ENCODE assay signal across 10 cellular contexts in genomic region chr2:118371500-118371899, GRCh38.
A peak's percentile ranks its signal among the peaks of the same experiment; 100 is the strongest.
DNase-seq lines count a peak whose midpoint lies in the region; ATAC-seq and TF ChIP-seq lines count a peak whose summit lies in the region.
"Had no signal": no experiment of that assay in that cellular context is flagged by ENCODE, and none has a peak within 500 bp of the region (broad histone marks: within the 10 kb centered on the region; RNA-seq: fewer than 3 reads in every experiment).

No MANE protein-coding gene starts in this region.

- no peaks in the 10 kb centered on the region for H3K9me3 ChIP-seq in DOHH2 (ENCODE audit: control insufficient read depth, insufficient read depth, low read length)
- H3K9me3 ChIP-seq in OCI-LY1 (ENCODE audit: low read length): no peaks in the 10 kb centered on the region
- no peaks in the 10 kb centered on the region for H3K9me3 ChIP-seq in transverse colon
- H3K9me3 ChIP-seq in gastroesophageal sphincter: no peaks in the 10 kb centered on the region

- no peaks in the 10 kb centered on the region for H3K4me1 Mint-ChIP-seq in activated CD8-positive, alpha-beta memory T cell treated with anti-CD3 and anti-CD28 coated beads, Interleukin-2, amount 10 ng/mL, durations not matched to agents 7 days and 5 days

- H3K27ac Mint-ChIP-seq in activated CD8-positive, alpha-beta memory T cell treated with anti-CD3 and anti-CD28 coated beads, Interleukin-2, amount 10 ng/mL, durations not matched to agents 7 days and 5 days: no peak overlapping the region

- no peak overlapping the region for H2AFZ ChIP-seq in OCI-LY1 (ENCODE audit: low read length)

- DNase-seq in fibroblast of villous mesenchyme (ENCODE audit: low read depth): peak; percentile 3
- DNase-seq in transverse colon: no peak
- DNase-seq in activated CD8-positive, alpha-beta memory T cell treated with anti-CD3 and anti-CD28 coated beads, Interleukin-2, amount 10 ng/mL, durations not matched to agents 7 days and 5 days: no peak

- peak; percentile 52 for TF ChIP-seq CTCF in DOHH2 (IDR thresholded peaks at IDR 0.05; ENCODE audit: low read depth, low read length, poor library complexity, severe bottlenecking)
- TF ChIP-seq CTCF in OCI-LY1 (IDR thresholded peaks at IDR 0.05; ENCODE audit: low read length): peak; percentile 60
- TF ChIP-seq CTCF in fibroblast of villous mesenchyme (IDR thresholded peaks at IDR 0.05; ENCODE audit: insufficient read depth, low read depth, low read length): peak; percentile 42
- peak in 4 of 5 experiments; percentile 23 to 42 (median 32) for TF ChIP-seq CTCF in transverse colon (IDR thresholded peaks at IDR 0.05)
- peak in 1 of 4 experiments; percentile 23 for TF ChIP-seq CTCF in gastroesophageal sphincter (IDR thresholded peaks at IDR 0.05)

- no peaks in the 10 kb centered on the region for H3K9me3 Mint-ChIP-seq in activated CD8-positive, alpha-beta memory T cell treated with anti-CD3 and anti-CD28 coated beads, Interleukin-2, amount 10 ng/mL, durations not matched to agents 7 days and 5 days (ENCODE audit: low read depth)

- H3K27ac ChIP-seq in DOHH2 (ENCODE audit: low read depth, low read length) (no peak overlapping the region), OCI-LY1 (ENCODE audit: low read depth, low read length, poor library complexity, severe bottlenecking) (no peak overlapping the region), transverse colon (no peak overlapping the region), gastroesophageal sphincter (no peak overlapping the region)
- H3K27ac ChIP-seq: SK-N-MC had no signal

- no peaks in the 10 kb centered on the region for H4K20me1 ChIP-seq in DOHH2 (ENCODE audit: control insufficient read depth, insufficient read depth, low read depth, low read length)
- no peaks in the 10 kb centered on the region for H4K20me1 ChIP-seq in OCI-LY1 (ENCODE audit: insufficient read depth, low read length)

- H3K9me2 ChIP-seq in DOHH2 (replicated peaks; ENCODE audit: control insufficient read depth, low read length): no peaks in the 10 kb centered on the region
- H3K9me2 ChIP-seq in OCI-LY1 (ENCODE audit: low read depth, low read length): no peaks in the 10 kb centered on the region

- in situ Hi-C loops in transverse colon (cut with MboI; ENCODE audit: low pct_ligation_motif_present in 1 of 4, low pct_unique_long_range_greater_than_20kb in 1 of 4, low sequenced_read_pairs in 3 of 4): no loop called here

- H3K36me3 ChIP-seq in DOHH2 (ENCODE audit: control insufficient read depth, low read length) (no peaks in the 10 kb centered on the region), OCI-LY1 (ENCODE audit: insufficient read depth, low read length) (no peaks in the 10 kb centered on the region), transverse colon (no peaks in the 10 kb centered on the region), gastroesophageal sphincter (no peaks in the 10 kb centered on the region)

- CTCF ChIA-PET in activated CD8-positive, alpha-beta memory T cell treated with anti-CD3 and anti-CD28 coated beads, Interleukin-2, amount 10 ng/mL, durations not matched to agents 7 days and 5 days (lab: Charles Lee): no interaction called here

- 26 to 60% methylated on average over 1 to 6 of the region's 6 CpGs for WGBS in transverse colon (ENCODE audit: low coverage in 1 of 2), 2 donors
- WGBS in gastroesophageal sphincter (ENCODE audit: low coverage in 1 of 2), 2 donors: 11 to 22% methylated on average over 5 of the region's 6 CpGs

- ATAC-seq in GM21423 (IDR thresholded peaks at IDR 0.05; ENCODE audit: unreplicated experiment): peak; percentile 60
- no peak for ATAC-seq in HG03571 (IDR thresholded peaks at IDR 0.05; ENCODE audit: unreplicated experiment)
- no peak for ATAC-seq in activated CD8-positive, alpha-beta memory T cell treated with anti-CD3 and anti-CD28 coated beads, Interleukin-2, amount 10 ng/mL, durations not matched to agents 7 days and 5 days
- no peak for ATAC-seq in gastroesophageal sphincter

- intact Hi-C loops in transverse colon (cut with DNase I; ENCODE audit: low total_unique reads): no loop called here

- H3K9ac ChIP-seq in OCI-LY1 (ENCODE audit: low read length): no peak overlapping the region

- H3K4me3 ChIP-seq in DOHH2 (ENCODE audit: low read length): no peak overlapping the region
- no peak overlapping the region for H3K4me3 ChIP-seq in OCI-LY1 (ENCODE audit: low read depth, low read length, poor library complexity, severe bottlenecking)
- no peak overlapping the region for H3K4me3 ChIP-seq in fibroblast of villous mesenchyme (ENCODE audit: low read depth, low read length)
- no peak overlapping the region for H3K4me3 ChIP-seq in transverse colon
- H3K4me3 ChIP-seq in gastroesophageal sphincter: no peak overlapping the region
- H3K4me3 ChIP-seq: lung, SK-N-MC had no signal

- no peak for TF ChIP-seq POLR2A in transverse colon (IDR thresholded peaks at IDR 0.05)
- no peak for TF ChIP-seq POLR2A in gastroesophageal sphincter (IDR thresholded peaks at IDR 0.05)

- peaks cover 25% of the 10 kb centered on the region for H3K27me3 Mint-ChIP-seq in activated CD8-positive, alpha-beta memory T cell treated with anti-CD3 and anti-CD28 coated beads, Interleukin-2, amount 10 ng/mL, durations not matched to agents 7 days and 5 days

- H3K4me2 ChIP-seq in DOHH2 (ENCODE audit: low read length) (no peak overlapping the region), OCI-LY1 (ENCODE audit: low read length) (no peak overlapping the region)

- no peaks in the 10 kb centered on the region for H3K27me3 ChIP-seq in DOHH2 (ENCODE audit: control insufficient read depth, low read length)
- no peaks in the 10 kb centered on the region for H3K27me3 ChIP-seq in OCI-LY1 (ENCODE audit: insufficient read depth, low read length)
- no peaks in the 10 kb centered on the region for H3K27me3 ChIP-seq in transverse colon
- peaks cover 10% of the 10 kb centered on the region for H3K27me3 ChIP-seq in gastroesophageal sphincter

- H3K36me3 Mint-ChIP-seq in activated CD8-positive, alpha-beta memory T cell treated with anti-CD3 and anti-CD28 coated beads, Interleukin-2, amount 10 ng/mL, durations not matched to agents 7 days and 5 days: no peaks in the 10 kb centered on the region

- no peak overlapping the region for H3K4me3 Mint-ChIP-seq in activated CD8-positive, alpha-beta memory T cell treated with anti-CD3 and anti-CD28 coated beads, Interleukin-2, amount 10 ng/mL, durations not matched to agents 7 days and 5 days

- H3K4me1 ChIP-seq in DOHH2 (ENCODE audit: control insufficient read depth, low read length) (no peaks in the 10 kb centered on the region), OCI-LY1 (ENCODE audit: insufficient read depth, low read length, severe bottlenecking) (no peaks in the 10 kb centered on the region), transverse colon (no peaks in the 10 kb centered on the region), gastroesophageal sphincter (no peaks in the 10 kb centered on the region)

- H3F3A ChIP-seq in DOHH2 (ENCODE audit: control insufficient read depth, insufficient read depth): no peaks in the 10 kb centered on the region
- no peaks in the 10 kb centered on the region for H3F3A ChIP-seq in OCI-LY1 (ENCODE audit: insufficient read depth, low read length)

- TF ChIP-seq EP300 in transverse colon (IDR thresholded peaks at IDR 0.05; ENCODE audit: low read depth): no peak
- no peak for TF ChIP-seq EP300 in gastroesophageal sphincter (IDR thresholded peaks at IDR 0.05)

- H3K79me2 ChIP-seq in DOHH2 (ENCODE audit: control insufficient read depth, low read length) (no peaks in the 10 kb centered on the region), OCI-LY1 (ENCODE audit: insufficient read depth, low read length) (no peaks in the 10 kb centered on the region)
